ENCODE assay signal across 1 cellular context in genomic region chr10:108598320-108598695, GRCh38.
TF ChIP-seq lines count a peak whose summit lies in the region.

No MANE protein-coding gene starts in this region.

TF ChIP-seq in HepG2, 621 proteins besides CTCF, POLR2A, EP300 and RAD21:
- no peak for TF ChIP-seq ATF6 (CRISPR knock-in tag; conservative IDR thresholded peaks at IDR 0.05)
- TF ChIP-seq, protein P1, sequence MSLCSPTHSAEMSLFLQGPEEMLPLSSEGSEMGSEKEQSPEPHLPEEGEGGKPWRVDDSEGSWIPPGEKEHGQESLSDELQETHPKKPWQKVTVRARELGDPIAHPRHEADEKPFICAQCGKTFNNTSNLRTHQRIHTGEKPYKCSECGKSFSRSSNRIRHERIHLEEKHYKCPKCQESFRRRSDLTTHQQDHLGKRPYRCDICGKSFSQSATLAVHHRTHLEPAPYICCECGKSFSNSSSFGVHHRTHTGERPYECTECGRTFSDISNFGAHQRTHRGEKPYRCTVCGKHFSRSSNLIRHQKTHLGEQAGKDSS (CRISPR knock-in tag; IDR thresholded peaks at IDR 0.05; ENCODE audit: borderline replicate concordance, low read depth): no peak
- no peak for TF ChIP-seq DR1 (CRISPR knock-in tag; IDR thresholded peaks at IDR 0.05)
- TF ChIP-seq U2AF1 (optimal IDR thresholded peaks at IDR 0.05; ENCODE audit: low read depth, low read length): no peak
- TF ChIP-seq RNF2 (conservative IDR thresholded peaks at IDR 0.05; ENCODE audit: low read depth): no peak
- no peak for TF ChIP-seq ZNF720 (CRISPR knock-in tag; IDR thresholded peaks at IDR 0.05)
- TF ChIP-seq CBX2 (IDR thresholded peaks at IDR 0.05; ENCODE audit: low read depth, low read length): no peak
- no peak for TF ChIP-seq CBX2 (CRISPR knock-in tag; IDR thresholded peaks at IDR 0.05; ENCODE audit: low read depth)
